Comparison of ENCODE assay signal across 11 cellular contexts in genomic region chr9:94937214-94937903, GRCh38.
A peak's percentile ranks its signal among the peaks of the same experiment; 100 is the strongest.
DNase-seq lines count a peak whose midpoint lies in the region; ATAC-seq, FAIRE-seq and TF ChIP-seq lines count a peak whose summit lies in the region.
"Had no signal": no experiment of that assay in that cellular context is flagged by ENCODE, and none has a peak within 500 bp of the region (broad histone marks: within the 10 kb centered on the region; RNA-seq: fewer than 3 reads in every experiment).

No MANE protein-coding gene starts in this region.

- no TSS peak for BruUV-seq in MCF 10A (replicated peaks; lab: Mats Ljungman, UMichigan)

- H3K27ac ChIP-seq in breast epithelium (no peak overlapping the region), hepatocyte (peak overlapping the region; percentile 23)

- H3K4me3 ChIP-seq in breast epithelium: no peak overlapping the region
- H3K4me3 ChIP-seq in hepatocyte: no peak overlapping the region
- H3K4me3 ChIP-seq in lower leg skin (ENCODE audit: low read depth, poor library complexity, severe bottlenecking): no peak overlapping the region

- no peaks in the 10 kb centered on the region for H3K9me2 ChIP-seq in hepatocyte (replicated peaks; ENCODE audit: insufficient read depth)

- H2AFZ ChIP-seq in hepatocyte: no peak overlapping the region

- peak overlapping the region; percentile 72 for H3K27ac Mint-ChIP-seq in MCF 10A (ENCODE audit: low read depth, unreplicated experiment)

- H3K4me1 Mint-ChIP-seq in MCF 10A (ENCODE audit: insufficient read depth, unreplicated experiment): peaks cover 23% of the 10 kb centered on the region

- no peak overlapping the region for H3K4me3 Mint-ChIP-seq in MCF 10A (ENCODE audit: unreplicated experiment)

- intact Hi-C loops in MCF 10A (cut with micrococcal nuclease) (no loop called here), breast epithelium (cut with DNase I; ENCODE audit: low total_unique reads) (no loop called here), lower leg skin (cut with DNase I; ENCODE audit: low total_unique reads) (no loop called here)

- H3K4me2 ChIP-seq in hepatocyte: no peak overlapping the region

- CTCF ChIA-PET in MCF 10A (lab: Yijun Ruan, JAX): no interaction called here

- H4K20me1 ChIP-seq in hepatocyte (ENCODE audit: insufficient read depth, poor library complexity, severe bottlenecking): no peaks in the 10 kb centered on the region

- H3K9me3 ChIP-seq in breast epithelium (no peaks in the 10 kb centered on the region), hepatocyte (ENCODE audit: low read depth) (no peaks in the 10 kb centered on the region)
- H3K9me3 ChIP-seq: BE2C had no signal

- POLR2A ChIA-PET in MCF 10A (lab: Yijun Ruan, JAX): interaction anchor here (0.6 to 2.2 kb wide), 8 partner anchors 8 to 136 kb away, joined by 3 to 12 read pairs (median 4); no protein-coding TSS in a partner anchor

- peaks cover 5% of the 10 kb centered on the region for H3K9me3 Mint-ChIP-seq in MCF 10A (ENCODE audit: unreplicated experiment)

- no peak for TF ChIP-seq CTCF in MCF 10A (IDR thresholded peaks at IDR 0.05; ENCODE audit: unreplicated experiment)
- TF ChIP-seq CTCF in breast epithelium (IDR thresholded peaks at IDR 0.05): no peak
- no peak for TF ChIP-seq CTCF in hepatocyte (IDR thresholded peaks at IDR 0.05; ENCODE audit: poor library complexity)
- TF ChIP-seq CTCF in lower leg skin (IDR thresholded peaks at IDR 0.05): no peak

- ATAC-seq in GM21360 (IDR thresholded peaks at IDR 0.05; ENCODE audit: unreplicated experiment): no peak

- no peaks in the 10 kb centered on the region for H3K27me3 Mint-ChIP-seq in MCF 10A (ENCODE audit: insufficient read depth, unreplicated experiment)

- no peak for FAIRE-seq in urothelium cell line (lab: Jason Lieb, UNC)
- FAIRE-seq: TTC549 had no signal

- H3K4me1 ChIP-seq in breast epithelium (no peaks in the 10 kb centered on the region), hepatocyte (ENCODE audit: insufficient read depth) (peaks cover 10% of the 10 kb centered on the region)

- H3K79me2 ChIP-seq in hepatocyte: peaks cover 5% of the 10 kb centered on the region

- no peaks in the 10 kb centered on the region for H3K27me3 ChIP-seq in breast epithelium
- H3K27me3 ChIP-seq in hepatocyte: no peaks in the 10 kb centered on the region
- H3K27me3 ChIP-seq: BE2C had no signal

- peaks cover 13% of the 10 kb centered on the region for H3K36me3 Mint-ChIP-seq in MCF 10A (ENCODE audit: insufficient read depth, unreplicated experiment)

- WGBS in hepatocyte (ENCODE audit: low lambda C conversion rate, missing lambda C conversion rate): 97% methylated on average over 6 of the region's 6 CpGs
- 94 to 98% methylated on average over 6 of the region's 6 CpGs for WGBS in lower leg skin, 2 donors

- H3K36me3 ChIP-seq in breast epithelium (no peaks in the 10 kb centered on the region), hepatocyte (replicated peaks; ENCODE audit: insufficient read depth, low read depth) (no peaks in the 10 kb centered on the region)
- H3K36me3 ChIP-seq: BE2C had no signal

- DNase-seq in MCF 10A (ENCODE audit: unreplicated experiment) (peak; percentile 88), breast epithelium (ENCODE audit: low spot score in 2 of 2) (no peak), amniotic stem cell (lab: John Stamatoyannopoulos, UW) (peak; percentile 79), hepatocyte (ENCODE audit: low spot score) (peak; percentile 48), urothelium cell line (ENCODE audit: low spot score) (peak; percentile 56), lower leg skin (ENCODE audit: low spot score in 2 of 2) (no peak), 8988T (no peak)
- DNase-seq: BE2C, islet precursor cell had no signal

- TF ChIP-seq POLR2A in breast epithelium (IDR thresholded peaks at IDR 0.05) (no peak), lower leg skin (IDR thresholded peaks at IDR 0.05) (no peak)

Comparison
In these comparisons a context has a peak if more than half of its experiments do, and no peak if none do; other contexts are left out.
1. DNase-seq: peak in MCF 10A (single experiment), amniotic stem cell (single experiment), hepatocyte (single experiment) and urothelium cell line (single experiment); none in breast epithelium (0 of 2), lower leg skin (0 of 2) and 8988T (single experiment).